2 cellular contexts compared by ENCODE assay signal in the genomic region with DNA sequence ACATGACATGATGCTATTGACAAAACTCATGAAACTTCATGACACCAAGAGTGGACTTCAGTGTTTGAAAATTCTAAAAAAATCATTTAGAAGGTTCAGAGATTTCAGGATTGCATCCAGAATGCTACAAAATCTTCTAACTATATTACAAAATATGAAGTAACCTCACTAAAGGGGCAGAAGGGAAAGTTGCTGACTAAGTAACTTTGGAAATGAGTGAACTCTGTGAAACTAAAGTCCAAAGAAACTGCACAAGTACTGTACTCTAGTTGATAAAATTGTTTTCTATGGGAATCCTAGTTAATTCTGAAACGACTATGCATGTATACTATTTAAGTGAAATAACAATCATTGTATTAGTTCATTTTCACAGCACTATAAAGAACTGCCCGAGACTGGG.
TF ChIP-seq lines count a peak whose summit lies in the region.

No MANE protein-coding gene starts in this region.

TF ChIP-seq in HepG2, 621 proteins besides CTCF, POLR2A, EP300 and RAD21 (continued from another document):
- TF ChIP-seq KLF6 (CRISPR knock-in tag; IDR thresholded peaks at IDR 0.05): no peak
- TF ChIP-seq HNF4G (IDR thresholded peaks at IDR 0.05; ENCODE audit: borderline replicate concordance, low read depth, low read length): no peak
- no peak for TF ChIP-seq HNF4G (CRISPR knock-in tag; IDR thresholded peaks at IDR 0.05; ENCODE audit: borderline replicate concordance, low read depth)
- no peak for TF ChIP-seq TARDBP (CRISPR knock-in tag; IDR thresholded peaks at IDR 0.05)
- no peak for TF ChIP-seq TBX2 (CRISPR knock-in tag; IDR thresholded peaks at IDR 0.05; ENCODE audit: borderline replicate concordance)
- peak; percentile 82 for TF ChIP-seq MAFF (IDR thresholded peaks at IDR 0.05; ENCODE audit: low read depth, low read length)
- TF ChIP-seq NCOA5 (CRISPR knock-in tag; IDR thresholded peaks at IDR 0.05): no peak
- TF ChIP-seq MBNL3 (CRISPR knock-in tag; conservative IDR thresholded peaks at IDR 0.05): no peak
- TF ChIP-seq ZNF644 (CRISPR knock-in tag; IDR thresholded peaks at IDR 0.05; ENCODE audit: low read depth): no peak
- TF ChIP-seq ASH2L (IDR thresholded peaks at IDR 0.05; ENCODE audit: insufficient read length, low read depth, low read length): no peak
- no peak for TF ChIP-seq PHF8 (CRISPR knock-in tag; IDR thresholded peaks at IDR 0.05)
TF ChIP-seq in HepG2: peak in this region for 2.

TF ChIP-seq in IMR-90, 13 proteins besides CTCF, POLR2A, EP300 and RAD21 (continued from another document):
- TF ChIP-seq CEBPB (IDR thresholded peaks at IDR 0.05; ENCODE audit: low read depth, low read length): no peak
- TF ChIP-seq MXI1 (IDR thresholded peaks at IDR 0.05; ENCODE audit: borderline replicate concordance, low read depth, low read length): no peak
- peak; percentile 75 for TF ChIP-seq MAFK (IDR thresholded peaks at IDR 0.05; ENCODE audit: low read depth, low read length)
- TF ChIP-seq, protein P1, sequence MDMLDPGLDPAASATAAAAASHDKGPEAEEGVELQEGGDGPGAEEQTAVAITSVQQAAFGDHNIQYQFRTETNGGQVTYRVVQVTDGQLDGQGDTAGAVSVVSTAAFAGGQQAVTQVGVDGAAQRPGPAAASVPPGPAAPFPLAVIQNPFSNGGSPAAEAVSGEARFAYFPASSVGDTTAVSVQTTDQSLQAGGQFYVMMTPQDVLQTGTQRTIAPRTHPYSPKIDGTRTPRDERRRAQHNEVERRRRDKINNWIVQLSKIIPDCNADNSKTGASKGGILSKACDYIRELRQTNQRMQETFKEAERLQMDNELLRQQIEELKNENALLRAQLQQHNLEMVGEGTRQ (IDR thresholded peaks at IDR 0.05; ENCODE audit: low read depth, low read length): no peak
- no peak for TF ChIP-seq MAZ (IDR thresholded peaks at IDR 0.05; ENCODE audit: borderline replicate concordance, low read depth, low read length)
TF ChIP-seq in IMR-90: peak in this region for 1.
